ENCODE assay signal across 34 cellular contexts in the genomic region with DNA sequence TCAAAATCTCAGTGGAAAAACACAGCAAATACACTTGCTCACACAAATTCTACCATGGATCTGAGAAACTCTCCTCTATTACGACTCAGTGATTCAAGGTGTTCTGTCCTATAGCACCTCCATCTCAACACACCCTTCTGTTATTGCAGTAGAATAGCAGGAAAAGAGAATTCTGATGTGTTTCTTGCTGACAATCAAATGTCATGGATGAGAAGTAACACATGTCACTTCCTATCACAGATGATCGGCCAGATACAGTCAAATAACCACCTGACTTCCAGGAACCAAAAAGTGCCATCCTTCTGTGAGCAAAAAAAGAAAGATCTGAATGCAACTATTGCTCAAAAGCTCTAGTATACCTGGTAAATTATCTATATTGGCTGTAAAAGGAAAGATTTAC.
"Had no signal": no experiment of that assay in that cellular context is flagged by ENCODE, and none has a peak within 500 bp of the region (broad histone marks: within the 10 kb centered on the region; RNA-seq: fewer than 3 reads in every experiment).

No MANE protein-coding gene starts in this region.

- H3K27me3 ChIP-seq: MG63 had no signal

- H3K4me3 ChIP-seq: MG63 had no signal

- DNase-seq: Karpas-422, Kasumi-1, MG63, MM.1S, MV-4-11, NCI-H1048, NCI-H1092, NCI-H1092 treated with DMSO at 0.1 percent for 48 hours, NCI-H1105, NCI-H1105 treated with DMSO at 0.1 percent for 48 hours, NCI-H1417, NCI-H1417 treated with DMSO at 0.1 percent for 48 hours, NCI-H1436, NCI-H1436 treated with DMSO at 0.1 percent for 48 hours, NCI-H146, NCI-H1694, NCI-H1694 treated with DMSO at 0.1 percent for 48 hours, NCI-H187, NCI-H187 treated with DMSO at 0.1 percent for 48 hours, NCI-H1930, NCI-H2029, NCI-H2029 treated with DMSO at 0.1 percent for 48 hours, NCI-H2081, NCI-H2081 treated with DMSO at 0.1 percent for 48 hours, NCI-H2107, NCI-H2171, NCI-H2171 treated with DMSO at 0.1 percent for 48 hours, NCI-H2227 treated with DMSO at 0.1 percent for 48 hours, NCI-H226, NCI-H345, NCI-H446, NCI-H446 treated with DMSO at 0.1 percent for 48 hours, NCI-H510A had no signal

- H3K27ac ChIP-seq: KMS-11 had no signal

- H3K9ac ChIP-seq: KMS-11 had no signal

- H3K36me3 ChIP-seq: MG63 had no signal

- H3K9me3 ChIP-seq: MG63 had no signal

- H3K4me2 ChIP-seq: KMS-11 had no signal
